Comparison of ENCODE assay signal across 9 cellular contexts in the genomic region with DNA sequence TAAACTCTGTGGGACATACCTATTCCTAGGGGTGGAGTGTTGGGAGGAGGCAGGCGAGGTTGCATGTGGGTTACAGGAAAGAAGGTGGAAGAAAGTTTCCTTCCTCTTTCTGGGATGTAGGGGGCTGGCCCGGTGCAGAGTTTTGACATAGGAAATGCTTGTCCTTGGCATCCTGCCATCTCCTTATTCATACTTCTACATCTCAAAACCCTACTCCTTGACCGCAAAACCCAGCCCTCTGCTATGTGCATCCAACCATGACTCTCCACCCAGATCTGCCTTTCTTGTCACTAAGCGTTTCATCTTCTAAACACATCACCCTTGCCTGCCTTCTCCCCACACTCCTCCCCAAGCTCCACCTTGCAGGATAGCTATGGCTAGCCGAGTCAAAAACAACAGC. TPM values are rescaled to one million over a fixed set of nuclear protein-coding genes. Genes with fewer than 3 reads are reported as not detected.
DNase-seq lines count a peak whose midpoint lies in the region; ATAC-seq, FAIRE-seq and TF ChIP-seq lines count a peak whose summit lies in the region.
"Not testable (repeated sequence)": the region's sequence is repeated elsewhere in the genome, so short reads cannot be mapped to it uniquely, and the experiment has no call there.
"Had no signal": no experiment of that assay in that cellular context is flagged by ENCODE, and none has a peak within 500 bp of the region (broad histone marks: within the 10 kb centered on the region; RNA-seq: fewer than 3 reads in every experiment).

No MANE protein-coding gene starts in this region.

- SMC1A ChIA-PET in GM12878 (lab: Charles Lee; ENCODE audit: uncharacterized antibody, unreplicated experiment) = not testable (repeated sequence)

- not testable (repeated sequence) for TF ChIP-seq RAD21 in GM12878 (IDR thresholded peaks at IDR 0.05; ENCODE audit: insufficient read depth, low read depth, low read length); HepG2 (CRISPR knock-in tag; IDR thresholded peaks at IDR 0.05)

- H3K9me3 ChIP-seq in GM12878 (replicated peaks; ENCODE audit: control insufficient read depth, insufficient read depth, low read length); HepG2 (ENCODE audit: low read length): not testable (repeated sequence)

- BruUV-seq in GM12878 (replicated peaks; lab: Mats Ljungman, UMichigan); HepG2 (replicated peaks; lab: Mats Ljungman, UMichigan): not testable (repeated sequence)

- intact Hi-C loops in GM12878 (cut with micrococcal nuclease; ENCODE audit: unreplicated experiment) = not testable (repeated sequence)
- intact Hi-C loops in HepG2 (cut with micrococcal nuclease; ENCODE audit: unreplicated experiment) = loop anchor here (5.0 kb wide), 1 partner anchor 158 kb away; the partner anchor contains the start of gene USP53

- peak; percentile 96 for FAIRE-seq in GM12878 (lab: Jason Lieb, UNC)
- FAIRE-seq in HepG2 (lab: Jason Lieb, UNC) = not testable (repeated sequence)

- not testable (repeated sequence) for H3K4me1 ChIP-seq in GM12878 (ENCODE audit: control insufficient read depth, insufficient read depth, low read length)
- peaks cover 28% of the 10 kb centered on the region for H3K4me1 ChIP-seq in HepG2 (ENCODE audit: insufficient read depth, low read length)

- not testable (repeated sequence) for H3K36me3 ChIP-seq in GM12878 (ENCODE audit: control insufficient read depth in 2 of 2, insufficient read depth in 2 of 2, low read length in 1 of 2); HepG2 (replicated peaks in 1 of 2; ENCODE audit: control insufficient read depth in 1 of 2, insufficient read depth in 2 of 2, low read length in 2 of 2)

- H3K79me2 ChIP-seq in GM12878 (ENCODE audit: control insufficient read depth, insufficient read depth, low read length) = not testable (repeated sequence)
- H3K79me2 ChIP-seq in HepG2 (ENCODE audit: insufficient read depth, low read length) = peaks cover 12% of the 10 kb centered on the region

- DNase-seq in Daoy (ENCODE audit: low read depth) = peak; percentile 60
- peak; percentile 82 for DNase-seq in NOMO-1 treated with DMSO at 0.1 percent for 48 hours (lab: John Stamatoyannopoulos, UW; ENCODE audit: unreplicated experiment)
- peak; percentile 0 to 54 for DNase-seq in activated CD4-positive, alpha-beta T cell treated with anti-CD3 and anti-CD28 coated beads, Interleukin-2, amount 50 U/mL, for 24 hours (ENCODE audit: low read depth in 1 of 2, low spot score in 1 of 2)
- peak; percentile 46 for DNase-seq in GM12878 (ENCODE audit: low read depth, low spot score)
- DNase-seq in HepG2 (ENCODE audit: low spot score) = peak; percentile 6
- DNase-seq in stimulated activated CD8-positive, alpha-beta memory T cell treated with anti-CD3 and anti-CD28 coated beads, Interleukin-4, amount 100 ng/mL, for 24 hours (ENCODE audit: low read depth) = peak; percentile 28

- H3K4me2 ChIP-seq in GM12878 (ENCODE audit: control insufficient read depth, insufficient read depth) = not testable (repeated sequence)
- peak overlapping the region; percentile 66 for H3K4me2 ChIP-seq in HepG2 (ENCODE audit: low read depth, low read length)

- TF ChIP-seq EP300 in GM12878 (IDR thresholded peaks at IDR 0.05; ENCODE audit: borderline replicate concordance in 1 of 2, control insufficient read depth in 1 of 2, low read depth in 2 of 2, low read length in 2 of 2); HepG2 (IDR thresholded peaks at IDR 0.05; ENCODE audit: low read depth in 2 of 2, low read length in 2 of 2); HepG2 (CRISPR knock-in tag; IDR thresholded peaks at IDR 0.05; ENCODE audit: borderline replicate concordance): not testable (repeated sequence)

- CTCF ChIA-PET in GM12878 (lab: Yijun Ruan, JAX) = interaction anchor here (0.6 kb wide), 1 partner anchor 339 kb away, joined by 3 read pairs; no protein-coding TSS in a partner anchor
- CTCF ChIA-PET in HepG2 (lab: Yijun Ruan, JAX; ENCODE audit: low intra/inter-chr PET ratio, low total read pairs) = not testable (repeated sequence)

- RAD21 ChIA-PET in GM12878 (lab: Charles Lee; ENCODE audit: unreplicated experiment) = not testable (repeated sequence)

- H3K27me3 ChIP-seq in GM12878 (replicated peaks in 1 of 2; ENCODE audit: control insufficient read depth in 2 of 2, insufficient read depth in 2 of 2, low read length in 1 of 2); HepG2 (ENCODE audit: control insufficient read depth in 1 of 2, insufficient read depth in 2 of 2, low read length in 2 of 2): not testable (repeated sequence)

- ATAC-seq in GM21381 (IDR thresholded peaks at IDR 0.05; ENCODE audit: unreplicated experiment) (peak; percentile 96), HG03175 (IDR thresholded peaks at IDR 0.05; ENCODE audit: unreplicated experiment) (peak; percentile 99), GM12878 (peak; percentile 98), HepG2 (peak; percentile 63)

- not testable (repeated sequence) for H2AFZ ChIP-seq in GM12878 (ENCODE audit: control insufficient read depth, low read depth, low read length); HepG2 (ENCODE audit: low read length)

- not testable (repeated sequence) for H4K20me1 ChIP-seq in GM12878 (ENCODE audit: control insufficient read depth, insufficient read depth); HepG2 (ENCODE audit: insufficient read depth, low read length)

- WGBS in GM12878 (ENCODE audit: insufficient coverage, insufficient replicate concordance, low lambda C conversion rate, missing lambda C conversion rate) = 0% methylated on average over 5 of the region's 5 CpGs
- WGBS in HepG2 (ENCODE audit: low lambda C conversion rate) = 3% methylated on average over 5 of the region's 5 CpGs

- H3K9ac ChIP-seq in GM12878 (ENCODE audit: control insufficient read depth, insufficient read depth, low read length) = not testable (repeated sequence)
- peak overlapping the region; percentile 70 for H3K9ac ChIP-seq in HepG2 (ENCODE audit: insufficient read depth, low read depth, low read length)

- H3K4me3 ChIP-seq in GM12878 = not testable (repeated sequence)
- H3K4me3 ChIP-seq in HepG2 (replicated peaks in 1 of 3; ENCODE audit: insufficient read depth in 1 of 3, low read depth in 2 of 3, low read length in 3 of 3) = peak overlapping the region; percentile 57 to 61 (median 59)

- in situ Hi-C loops in GM12878 (cut with MboI); HepG2 (cut with HindIII; ENCODE audit: extremely low pct_ligation_motif_present, low pct_unique_long_range_greater_than_20kb): not testable (repeated sequence)

- H3K27ac ChIP-seq in GM12878 (ENCODE audit: control insufficient read depth, insufficient read depth) = not testable (repeated sequence)
- peak overlapping the region; percentile 80 for H3K27ac ChIP-seq in HepG2 (ENCODE audit: extremely low read length, insufficient read depth, low read length)

- TF ChIP-seq CTCF in GM12878 (IDR thresholded peaks at IDR 0.05 in 2 of 3, conservative IDR thresholded peaks at IDR 0.05 in 1 of 3; ENCODE audit: control insufficient read depth in 2 of 3, extremely low read depth in 1 of 3, insufficient read depth in 1 of 3, low read depth in 3 of 3, low read length in 3 of 3); HepG2 (CRISPR knock-in tag; IDR thresholded peaks at IDR 0.05): not testable (repeated sequence)

- POLR2A ChIA-PET in GM12878 (lab: Charles Lee) = not testable (repeated sequence)
- POLR2A ChIA-PET in HepG2 (lab: Yijun Ruan, JAX) = interaction anchor here (1.3 to 1.5 kb wide), 2 partner anchors 10 to 71 kb away, joined by 3 to 4 read pairs; no protein-coding TSS in a partner anchor

- TF ChIP-seq POLR2A in GM12878 (IDR thresholded peaks at IDR 0.05; ENCODE audit: low read depth, low read length); HepG2 (IDR thresholded peaks at IDR 0.05; ENCODE audit: insufficient read depth in 1 of 2, low read depth in 2 of 2, low read length in 2 of 2): not testable (repeated sequence)

RNA-seq across cellular contexts. Expression of gene FABP2, which starts 48.5 kb away (rescaled TPM):
- total RNA-seq in Daoy (2014; rRNA removed; shearing (Covaris generic)) = not detected in 2 replicates
- not detected in 2 replicates for total RNA-seq in GM12878 (2013; cell fraction: nucleolus; rRNA removed)
- total RNA-seq in GM12878 (2014; rRNA removed) (not detected in 2 replicates), GM12878 (2014; rRNA removed; fragmentation: Illumina TruSeq; extraction: Trizol) (not detected in 2 replicates), GM12878 (2021) (not detected in 2 replicates), HepG2 (2016; rRNA removed; fragmentation: Illumina TruSeq; extraction: Trizol) (1.2 and 1.9 TPM in 2 replicates)
- not detected for polyA plus RNA-seq in GM12878 (2011; ENCODE audit: low read depth)
- polyA plus RNA-seq in GM12878 (2011; rRNA removed) (not detected in 2 replicates), GM12878 (2014; fragmentation: Illumina TruSeq; extraction: Trizol) (not detected in 2 replicates), GM12878 (2014; fragmentation: Nextera tagmentation; extraction: Ambion mirVana) (not detected), GM12878 (2014; rRNA removed) (not detected in 2 replicates), GM12878 (2016; fragmentation: Nextera tagmentation; extraction: Ambion mirVana) (not detected), HepG2 (2011; rRNA removed) (0.72 and 0.78 TPM in 2 replicates)
- not detected in 2 replicates for polyA plus RNA-seq in GM12878 (2011; cell fraction: cytosol; rRNA removed)
- polyA plus RNA-seq in GM12878 (2011; cell fraction: nucleus; rRNA removed) = not detected in 2 replicates
- polyA plus RNA-seq in GM12878 (2012) = not detected in 2 replicates
- polyA minus RNA-seq in GM12878 (2011; rRNA and poly(A)+ RNA removed) = not detected in 2 replicates
- polyA minus RNA-seq in GM12878 (2011; cell fraction: cytosol; rRNA and poly(A)+ RNA removed) = not detected in 2 replicates
- not detected in 2 replicates for polyA minus RNA-seq in GM12878 (2011; cell fraction: nucleus; rRNA and poly(A)+ RNA removed)
- 0.30 and 0.71 TPM in 2 replicates for total RNA-seq in HepG2 (2016; cell fraction: cytosol; rRNA removed; fragmentation: Illumina TruSeq; extraction: Trizol; ENCODE audit: low read depth)
- 1.1 and 2.0 TPM in 2 replicates for total RNA-seq in HepG2 (2016; cell fraction: insoluble cytoplasmic fraction; rRNA removed; fragmentation: Illumina TruSeq; extraction: Trizol)
- total RNA-seq in HepG2 (2016; cell fraction: membrane; rRNA removed; fragmentation: Illumina TruSeq; extraction: Trizol) = 1.8 TPM in 2 replicates
- 1.1 and 1.7 TPM in 2 replicates for total RNA-seq in HepG2 (2016; cell fraction: nucleus; rRNA removed; fragmentation: Illumina TruSeq; extraction: Trizol)
- polyA plus RNA-seq in HepG2 (2011; cell fraction: cytosol; rRNA removed) = 0.23 and 0.33 TPM in 2 replicates
- 0.48 and 0.61 TPM in 2 replicates for polyA plus RNA-seq in HepG2 (2011; cell fraction: nucleus; rRNA removed)
- 1.1 and 1.7 TPM in 2 replicates for polyA plus RNA-seq in HepG2 (2012)
- 0.83 and 1.1 TPM in 2 replicates for polyA plus RNA-seq in HepG2 (2016; cell fraction: cytosol; fragmentation: Illumina TruSeq; extraction: Trizol; ENCODE audit: low read depth)
- 1.5 and 1.6 TPM in 2 replicates for polyA plus RNA-seq in HepG2 (2016; cell fraction: insoluble cytoplasmic fraction; fragmentation: Illumina TruSeq; extraction: Trizol; ENCODE audit: low read depth)
- 1.3 and 1.4 TPM in 2 replicates for polyA plus RNA-seq in HepG2 (2016; cell fraction: membrane; fragmentation: Illumina TruSeq; extraction: Trizol; ENCODE audit: low read depth)
- 1.1 and 1.4 TPM in 2 replicates for polyA plus RNA-seq in HepG2 (2016; cell fraction: nucleus; fragmentation: Illumina TruSeq; extraction: Trizol; ENCODE audit: insufficient read depth, low read depth)
- 0.58 TPM in 1 of 2 replicates, not detected in the other for polyA minus RNA-seq in HepG2 (2011; rRNA and poly(A)+ RNA removed; ENCODE audit: low replicate concordance)
- polyA minus RNA-seq in HepG2 (2011; cell fraction: cytosol; rRNA and poly(A)+ RNA removed) = 0.35 and 0.99 TPM in 2 replicates
- 4.6 and 5.0 TPM in 2 replicates for polyA minus RNA-seq in HepG2 (2011; cell fraction: nucleus; rRNA and poly(A)+ RNA removed)
- polyA plus RNA-seq: IgD-negative memory B cell had no signal

Comparison
In these comparisons a context has a peak if more than half of its experiments do, and no peak if none do; other contexts are left out.
1. DNase-seq: peak in every context shown above with its lines; median percentile 82 in NOMO-1 treated with DMSO at 0.1 percent for 48 hours; 60 in Daoy; 46 in GM12878; 28 in stimulated activated CD8-positive, alpha-beta memory T cell treated with anti-CD3 and anti-CD28 coated beads, Interleukin-4, amount 100 ng/mL, for 24 hours; 27 in activated CD4-positive, alpha-beta T cell treated with anti-CD3 and anti-CD28 coated beads, Interleukin-2, amount 50 U/mL, for 24 hours; 6 in HepG2.